In genomic region chr7:139658919-139659675, GRCh38 we compare ENCODE assay signal across 1 cellular context.
TF ChIP-seq lines count a peak whose summit lies in the region.

No MANE protein-coding gene starts in this region.

TF ChIP-seq in HepG2, 621 proteins besides CTCF, POLR2A, EP300 and RAD21 (continued from another document and continues in another):
- TF ChIP-seq ZFP37 (CRISPR knock-in tag; IDR thresholded peaks at IDR 0.05; ENCODE audit: borderline replicate concordance) (no peak), HNRNPL (IDR thresholded peaks at IDR 0.05; ENCODE audit: low read depth, low read length) (no peak), TBP (CRISPR knock-in tag; IDR thresholded peaks at IDR 0.05) (no peak), KDM3A (CRISPR knock-in tag; IDR thresholded peaks at IDR 0.05; ENCODE audit: low read depth) (0 out of 2 replicates have a peak, but pooled peaks have one; percentile 34), TEF (CRISPR knock-in tag; IDR thresholded peaks at IDR 0.05) (no peak), MED1 (CRISPR knock-in tag; IDR thresholded peaks at IDR 0.05) (peak; percentile 33; the same call in 1 of the 2 replicates), ZBTB7B (CRISPR knock-in tag; IDR thresholded peaks at IDR 0.05) (peak; percentile 33; the same call in 1 of the 2 replicates), ZEB1 (IDR thresholded peaks at IDR 0.05; ENCODE audit: insufficient replicate concordance, low read depth) (no peak), RARA (CRISPR knock-in tag; IDR thresholded peaks at IDR 0.05) (0 out of 2 replicates have a peak, but pooled peaks have one; percentile 6), ZNF432 (CRISPR knock-in tag; IDR thresholded peaks at IDR 0.05; ENCODE audit: borderline replicate concordance) (no peak), ZSCAN30 (CRISPR knock-in tag; IDR thresholded peaks at IDR 0.05) (no peak), JARID2 (CRISPR knock-in tag; IDR thresholded peaks at IDR 0.05; ENCODE audit: insufficient replicate concordance) (no peak), CHD2 (IDR thresholded peaks at IDR 0.05; ENCODE audit: low read depth, low read length) (no peak), TEAD3 (CRISPR knock-in tag; optimal IDR thresholded peaks at IDR 0.05; ENCODE audit: borderline replicate concordance) (peak; percentile 22), ZNF143 (CRISPR knock-in tag; IDR thresholded peaks at IDR 0.05) (no peak), SOX13 (IDR thresholded peaks at IDR 0.05) (peak; percentile 50; the same call in 1 of the 2 replicates), SOX13 (CRISPR knock-in tag; conservative IDR thresholded peaks at IDR 0.05 in 1 of 2, IDR thresholded peaks at IDR 0.05 in 1 of 2) (peak in 1 of 2 experiments; percentile 85; a peak in 2 of 4 replicates), ZFX (CRISPR knock-in tag; IDR thresholded peaks at IDR 0.05; ENCODE audit: low read depth) (peak; percentile 52; the same call in 1 of the 2 replicates), TGIF2 (CRISPR knock-in tag; IDR thresholded peaks at IDR 0.05) (no peak), IRF2 (CRISPR knock-in tag; IDR thresholded peaks at IDR 0.05) (no peak; the same call in 1 of the 2 replicates), ARID4A (CRISPR knock-in tag; IDR thresholded peaks at IDR 0.05; ENCODE audit: borderline replicate concordance) (0 out of 2 replicates have a peak, but pooled peaks have one; percentile 6), ATM (IDR thresholded peaks at IDR 0.05; ENCODE audit: borderline replicate concordance) (no peak), TAF1 (CRISPR knock-in tag; IDR thresholded peaks at IDR 0.05) (peak; percentile 39; the same call in 1 of the 2 replicates), ARHGAP35 (CRISPR knock-in tag; IDR thresholded peaks at IDR 0.05; ENCODE audit: borderline replicate concordance) (no peak)
- TF ChIP-seq, protein P1, sequence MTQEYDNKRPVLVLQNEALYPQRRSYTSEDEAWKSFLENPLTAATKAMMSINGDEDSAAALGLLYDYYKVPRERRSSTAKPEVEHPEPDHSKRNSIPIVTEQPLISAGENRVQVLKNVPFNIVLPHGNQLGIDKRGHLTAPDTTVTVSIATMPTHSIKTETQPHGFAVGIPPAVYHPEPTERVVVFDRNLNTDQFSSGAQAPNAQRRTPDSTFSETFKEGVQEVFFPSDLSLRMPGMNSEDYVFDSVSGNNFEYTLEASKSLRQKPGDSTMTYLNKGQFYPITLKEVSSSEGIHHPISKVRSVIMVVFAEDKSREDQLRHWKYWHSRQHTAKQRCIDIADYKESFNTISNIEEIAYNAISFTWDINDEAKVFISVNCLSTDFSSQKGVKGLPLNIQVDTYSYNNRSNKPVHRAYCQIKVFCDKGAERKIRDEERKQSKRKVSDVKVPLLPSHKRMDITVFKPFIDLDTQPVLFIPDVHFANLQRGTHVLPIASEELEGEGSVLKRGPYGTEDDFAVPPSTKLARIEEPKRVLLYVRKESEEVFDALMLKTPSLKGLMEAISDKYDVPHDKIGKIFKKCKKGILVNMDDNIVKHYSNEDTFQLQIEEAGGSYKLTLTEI (CRISPR knock-in tag; conservative IDR thresholded peaks at IDR 0.05), result no peak
- TF ChIP-seq, protein P2, sequence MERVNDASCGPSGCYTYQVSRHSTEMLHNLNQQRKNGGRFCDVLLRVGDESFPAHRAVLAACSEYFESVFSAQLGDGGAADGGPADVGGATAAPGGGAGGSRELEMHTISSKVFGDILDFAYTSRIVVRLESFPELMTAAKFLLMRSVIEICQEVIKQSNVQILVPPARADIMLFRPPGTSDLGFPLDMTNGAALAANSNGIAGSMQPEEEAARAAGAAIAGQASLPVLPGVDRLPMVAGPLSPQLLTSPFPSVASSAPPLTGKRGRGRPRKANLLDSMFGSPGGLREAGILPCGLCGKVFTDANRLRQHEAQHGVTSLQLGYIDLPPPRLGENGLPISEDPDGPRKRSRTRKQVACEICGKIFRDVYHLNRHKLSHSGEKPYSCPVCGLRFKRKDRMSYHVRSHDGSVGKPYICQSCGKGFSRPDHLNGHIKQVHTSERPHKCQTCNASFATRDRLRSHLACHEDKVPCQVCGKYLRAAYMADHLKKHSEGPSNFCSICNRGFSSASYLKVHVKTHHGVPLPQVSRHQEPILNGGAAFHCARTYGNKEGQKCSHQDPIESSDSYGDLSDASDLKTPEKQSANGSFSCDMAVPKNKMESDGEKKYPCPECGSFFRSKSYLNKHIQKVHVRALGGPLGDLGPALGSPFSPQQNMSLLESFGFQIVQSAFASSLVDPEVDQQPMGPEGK (CRISPR knock-in tag; IDR thresholded peaks at IDR 0.05), result peak; percentile 64
- TF ChIP-seq, protein P3, sequence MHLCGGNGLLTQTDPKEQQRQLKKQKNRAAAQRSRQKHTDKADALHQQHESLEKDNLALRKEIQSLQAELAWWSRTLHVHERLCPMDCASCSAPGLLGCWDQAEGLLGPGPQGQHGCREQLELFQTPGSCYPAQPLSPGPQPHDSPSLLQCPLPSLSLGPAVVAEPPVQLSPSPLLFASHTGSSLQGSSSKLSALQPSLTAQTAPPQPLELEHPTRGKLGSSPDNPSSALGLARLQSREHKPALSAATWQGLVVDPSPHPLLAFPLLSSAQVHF (CRISPR knock-in tag; IDR thresholded peaks at IDR 0.05), result no peak
- TF ChIP-seq, protein P4, sequence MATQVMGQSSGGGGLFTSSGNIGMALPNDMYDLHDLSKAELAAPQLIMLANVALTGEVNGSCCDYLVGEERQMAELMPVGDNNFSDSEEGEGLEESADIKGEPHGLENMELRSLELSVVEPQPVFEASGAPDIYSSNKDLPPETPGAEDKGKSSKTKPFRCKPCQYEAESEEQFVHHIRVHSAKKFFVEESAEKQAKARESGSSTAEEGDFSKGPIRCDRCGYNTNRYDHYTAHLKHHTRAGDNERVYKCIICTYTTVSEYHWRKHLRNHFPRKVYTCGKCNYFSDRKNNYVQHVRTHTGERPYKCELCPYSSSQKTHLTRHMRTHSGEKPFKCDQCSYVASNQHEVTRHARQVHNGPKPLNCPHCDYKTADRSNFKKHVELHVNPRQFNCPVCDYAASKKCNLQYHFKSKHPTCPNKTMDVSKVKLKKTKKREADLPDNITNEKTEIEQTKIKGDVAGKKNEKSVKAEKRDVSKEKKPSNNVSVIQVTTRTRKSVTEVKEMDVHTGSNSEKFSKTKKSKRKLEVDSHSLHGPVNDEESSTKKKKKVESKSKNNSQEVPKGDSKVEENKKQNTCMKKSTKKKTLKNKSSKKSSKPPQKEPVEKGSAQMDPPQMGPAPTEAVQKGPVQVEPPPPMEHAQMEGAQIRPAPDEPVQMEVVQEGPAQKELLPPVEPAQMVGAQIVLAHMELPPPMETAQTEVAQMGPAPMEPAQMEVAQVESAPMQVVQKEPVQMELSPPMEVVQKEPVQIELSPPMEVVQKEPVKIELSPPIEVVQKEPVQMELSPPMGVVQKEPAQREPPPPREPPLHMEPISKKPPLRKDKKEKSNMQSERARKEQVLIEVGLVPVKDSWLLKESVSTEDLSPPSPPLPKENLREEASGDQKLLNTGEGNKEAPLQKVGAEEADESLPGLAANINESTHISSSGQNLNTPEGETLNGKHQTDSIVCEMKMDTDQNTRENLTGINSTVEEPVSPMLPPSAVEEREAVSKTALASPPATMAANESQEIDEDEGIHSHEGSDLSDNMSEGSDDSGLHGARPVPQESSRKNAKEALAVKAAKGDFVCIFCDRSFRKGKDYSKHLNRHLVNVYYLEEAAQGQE (IDR thresholded peaks at IDR 0.05; ENCODE audit: borderline replicate concordance in 1 of 2, low read depth in 1 of 2, low read length in 2 of 2), result no peak
- TF ChIP-seq, protein P5, sequence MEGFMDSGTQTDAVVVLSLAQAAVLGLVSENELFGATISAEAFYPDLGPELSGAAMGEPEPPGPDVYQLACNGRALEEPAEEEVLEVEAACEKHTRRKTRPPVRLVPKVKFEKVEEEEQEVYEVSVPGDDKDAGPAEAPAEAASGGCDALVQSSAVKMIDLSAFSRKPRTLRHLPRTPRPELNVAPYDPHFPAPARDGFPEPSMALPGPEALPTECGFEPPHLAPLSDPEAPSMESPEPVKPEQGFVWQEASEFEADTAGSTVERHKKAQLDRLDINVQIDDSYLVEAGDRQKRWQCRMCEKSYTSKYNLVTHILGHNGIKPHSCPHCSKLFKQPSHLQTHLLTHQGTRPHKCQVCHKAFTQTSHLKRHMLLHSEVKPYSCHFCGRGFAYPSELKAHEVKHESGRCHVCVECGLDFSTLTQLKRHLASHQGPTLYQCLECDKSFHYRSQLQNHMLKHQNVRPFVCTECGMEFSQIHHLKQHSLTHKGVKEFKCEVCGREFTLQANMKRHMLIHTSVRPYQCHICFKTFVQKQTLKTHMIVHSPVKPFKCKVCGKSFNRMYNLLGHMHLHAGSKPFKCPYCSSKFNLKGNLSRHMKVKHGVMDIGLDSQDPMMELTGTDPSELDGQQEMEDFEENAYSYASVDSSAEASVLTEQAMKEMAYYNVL (CRISPR knock-in tag; IDR thresholded peaks at IDR 0.05; ENCODE audit: borderline replicate concordance), result no peak
- TF ChIP-seq, protein P6, sequence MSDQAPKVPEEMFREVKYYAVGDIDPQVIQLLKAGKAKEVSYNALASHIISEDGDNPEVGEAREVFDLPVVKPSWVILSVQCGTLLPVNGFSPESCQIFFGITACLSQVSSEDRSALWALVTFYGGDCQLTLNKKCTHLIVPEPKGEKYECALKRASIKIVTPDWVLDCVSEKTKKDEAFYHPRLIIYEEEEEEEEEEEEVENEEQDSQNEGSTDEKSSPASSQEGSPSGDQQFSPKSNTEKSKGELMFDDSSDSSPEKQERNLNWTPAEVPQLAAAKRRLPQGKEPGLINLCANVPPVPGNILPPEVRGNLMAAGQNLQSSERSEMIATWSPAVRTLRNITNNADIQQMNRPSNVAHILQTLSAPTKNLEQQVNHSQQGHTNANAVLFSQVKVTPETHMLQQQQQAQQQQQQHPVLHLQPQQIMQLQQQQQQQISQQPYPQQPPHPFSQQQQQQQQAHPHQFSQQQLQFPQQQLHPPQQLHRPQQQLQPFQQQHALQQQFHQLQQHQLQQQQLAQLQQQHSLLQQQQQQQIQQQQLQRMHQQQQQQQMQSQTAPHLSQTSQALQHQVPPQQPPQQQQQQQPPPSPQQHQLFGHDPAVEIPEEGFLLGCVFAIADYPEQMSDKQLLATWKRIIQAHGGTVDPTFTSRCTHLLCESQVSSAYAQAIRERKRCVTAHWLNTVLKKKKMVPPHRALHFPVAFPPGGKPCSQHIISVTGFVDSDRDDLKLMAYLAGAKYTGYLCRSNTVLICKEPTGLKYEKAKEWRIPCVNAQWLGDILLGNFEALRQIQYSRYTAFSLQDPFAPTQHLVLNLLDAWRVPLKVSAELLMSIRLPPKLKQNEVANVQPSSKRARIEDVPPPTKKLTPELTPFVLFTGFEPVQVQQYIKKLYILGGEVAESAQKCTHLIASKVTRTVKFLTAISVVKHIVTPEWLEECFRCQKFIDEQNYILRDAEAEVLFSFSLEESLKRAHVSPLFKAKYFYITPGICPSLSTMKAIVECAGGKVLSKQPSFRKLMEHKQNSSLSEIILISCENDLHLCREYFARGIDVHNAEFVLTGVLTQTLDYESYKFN (CRISPR knock-in tag; conservative IDR thresholded peaks at IDR 0.05), result peak; percentile 45; the same call in 1 of the 2 replicates
- TF ChIP-seq, protein P7, sequence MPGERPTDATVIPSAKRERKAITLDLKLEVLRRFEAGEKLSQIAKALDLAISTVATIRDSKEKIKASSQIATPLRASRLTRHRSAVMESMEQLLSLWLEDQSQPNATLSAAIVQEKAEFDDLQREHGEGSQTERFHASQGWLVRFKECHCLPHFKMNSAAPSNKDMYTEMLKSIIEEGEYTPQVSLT (CRISPR knock-in tag; IDR thresholded peaks at IDR 0.05; ENCODE audit: borderline replicate concordance, low read depth), result no peak
- TF ChIP-seq, protein P8, sequence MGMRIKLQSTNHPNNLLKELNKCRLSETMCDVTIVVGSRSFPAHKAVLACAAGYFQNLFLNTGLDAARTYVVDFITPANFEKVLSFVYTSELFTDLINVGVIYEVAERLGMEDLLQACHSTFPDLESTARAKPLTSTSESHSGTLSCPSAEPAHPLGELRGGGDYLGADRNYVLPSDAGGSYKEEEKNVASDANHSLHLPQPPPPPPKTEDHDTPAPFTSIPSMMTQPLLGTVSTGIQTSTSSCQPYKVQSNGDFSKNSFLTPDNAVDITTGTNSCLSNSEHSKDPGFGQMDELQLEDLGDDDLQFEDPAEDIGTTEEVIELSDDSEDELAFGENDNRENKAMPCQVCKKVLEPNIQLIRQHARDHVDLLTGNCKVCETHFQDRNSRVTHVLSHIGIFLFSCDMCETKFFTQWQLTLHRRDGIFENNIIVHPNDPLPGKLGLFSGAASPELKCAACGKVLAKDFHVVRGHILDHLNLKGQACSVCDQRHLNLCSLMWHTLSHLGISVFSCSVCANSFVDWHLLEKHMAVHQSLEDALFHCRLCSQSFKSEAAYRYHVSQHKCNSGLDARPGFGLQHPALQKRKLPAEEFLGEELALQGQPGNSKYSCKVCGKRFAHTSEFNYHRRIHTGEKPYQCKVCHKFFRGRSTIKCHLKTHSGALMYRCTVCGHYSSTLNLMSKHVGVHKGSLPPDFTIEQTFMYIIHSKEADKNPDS (CRISPR knock-in tag; IDR thresholded peaks at IDR 0.05), result no peak
